In the genomic region with DNA sequence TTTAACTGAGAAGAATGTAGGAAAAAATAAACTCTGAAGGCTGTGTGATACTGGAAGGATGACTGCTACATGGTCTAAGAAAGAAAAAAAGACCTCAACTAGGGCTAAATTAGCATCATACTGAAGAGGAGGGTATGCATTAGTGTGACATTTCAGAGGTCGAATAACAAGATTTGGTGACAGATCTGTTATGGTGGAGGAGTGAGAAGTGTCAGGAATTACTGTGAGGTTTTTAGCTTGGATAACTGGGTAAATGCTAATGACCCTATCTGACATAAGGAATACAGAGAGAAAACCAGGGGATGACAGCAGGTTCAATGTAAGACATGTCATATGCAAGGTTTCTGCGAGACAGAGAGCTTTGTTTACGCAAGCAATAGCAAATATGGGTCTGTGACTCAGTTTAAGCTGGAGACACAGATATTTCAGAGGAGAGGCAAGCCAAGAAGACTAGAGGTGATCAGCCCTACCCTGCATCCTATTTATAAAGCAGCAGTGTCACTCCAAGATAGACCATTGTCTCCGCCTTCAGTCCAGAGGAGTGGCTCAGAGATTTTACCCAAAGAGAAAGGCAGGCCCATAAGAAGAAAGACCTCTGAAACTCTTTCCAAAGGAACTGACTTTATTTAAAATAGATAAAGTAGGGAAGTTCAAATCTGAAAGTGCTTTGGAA, we compare ENCODE assay signal across 1 cellular context.
TF ChIP-seq lines count a peak whose summit lies in the region.

No MANE protein-coding gene starts in this region.

TF ChIP-seq in GM23338, 12 proteins besides CTCF, POLR2A, EP300 and RAD21 (continued from another document):
- TF ChIP-seq EZH2 (IDR thresholded peaks at IDR 0.05; ENCODE audit: low read depth, unreplicated experiment) = no peak
- TF ChIP-seq NANOG (IDR thresholded peaks at IDR 0.05; ENCODE audit: borderline replicate concordance) = no peak
- TF ChIP-seq EZH2phosphoT487 (IDR thresholded peaks at IDR 0.05; ENCODE audit: unreplicated experiment) = no peak
